7 cellular contexts compared by ENCODE assay signal in genomic region chr2:75094405-75094804, GRCh38.
"Had no signal": no experiment of that assay in that cellular context is flagged by ENCODE, and none has a peak within 500 bp of the region (broad histone marks: within the 10 kb centered on the region; RNA-seq: fewer than 3 reads in every experiment).

No MANE protein-coding gene starts in this region.

- H3K27ac ChIP-seq: HL-60 had no signal

- H3K27ac Mint-ChIP-seq: IgD-negative memory B cell had no signal

- FAIRE-seq: HTR-8/SVneo, K562 had no signal

- H3K4me1 Mint-ChIP-seq: IgD-negative memory B cell had no signal

- H3K4me3 ChIP-seq: K562 had no signal

- H3K9me3 Mint-ChIP-seq: IgD-negative memory B cell had no signal

- H3K27me3 Mint-ChIP-seq: IgD-negative memory B cell had no signal

- ATAC-seq: K562 had no signal

- DNase-seq: IMR-90, KBM-7, KG1 had no signal
